ENCODE assay signal across 22 cellular contexts in the genomic region with DNA sequence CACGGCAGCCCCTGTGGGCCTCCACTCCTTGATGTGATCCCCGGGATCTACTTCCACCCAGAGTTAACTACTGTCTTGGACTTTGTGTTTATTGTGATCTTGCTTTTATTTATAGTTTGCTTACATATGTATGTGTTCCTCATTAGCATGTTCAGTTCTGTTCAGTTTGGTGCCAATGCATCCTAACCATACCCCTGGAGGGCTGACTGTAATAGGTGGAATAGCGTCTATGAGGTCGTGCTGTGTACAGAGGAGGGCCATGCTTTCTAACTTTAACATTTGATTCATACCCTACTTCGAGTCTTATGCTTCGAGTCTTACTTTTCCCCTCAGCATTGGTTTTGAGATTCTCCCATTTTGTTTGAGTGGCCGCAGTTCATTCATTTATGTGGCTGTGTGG.
DNase-seq lines count a peak whose midpoint lies in the region; ATAC-seq and TF ChIP-seq lines count a peak whose summit lies in the region.
"Had no signal": no experiment of that assay in that cellular context is flagged by ENCODE, and none has a peak within 500 bp of the region (broad histone marks: within the 10 kb centered on the region; RNA-seq: fewer than 3 reads in every experiment).

No MANE protein-coding gene starts in this region.

- no peaks in the 10 kb centered on the region for H3K4me1 ChIP-seq in colonic mucosa
- H3K4me1 ChIP-seq: BE2C, BLaER1 had no signal

- DNase-seq in colonic mucosa (peak; percentile 1), islet precursor cell (peak; percentile 4), KBM-7 (no peak), activated gamma-delta T cell (lab: John Stamatoyannopoulos, UW) (no peak)
- DNase-seq: 8988T; ACHN; BE2C; C1 segment of cervical spinal cord; CD4-positive, alpha-beta memory T cell; CD4-positive, CD25-positive, alpha-beta regulatory T cell; CD8-positive, alpha-beta memory T cell; COR-L47; DMS 273 treated with DMSO at 0.1 percent for 48 hours; DMS153; DMS53; DMS79; DND-41; EL; GDM1 had no signal

- H3K27me3 ChIP-seq in colonic mucosa = no peaks in the 10 kb centered on the region
- H3K27me3 ChIP-seq: BE2C, BLaER1 had no signal

- no peak overlapping the region for H3K9ac ChIP-seq in colonic mucosa (ENCODE audit: low read depth in 2 of 2, low read length in 2 of 2)
- H3K9ac ChIP-seq: BLaER1 had no signal

- no peaks in the 10 kb centered on the region for H3K9me3 ChIP-seq in colonic mucosa
- H3K9me3 ChIP-seq: BE2C, BLaER1 had no signal

- no peak for TF ChIP-seq CTCF in colonic mucosa (IDR thresholded peaks at IDR 0.05)

- no peak overlapping the region for H3K27ac ChIP-seq in colonic mucosa
- H3K27ac ChIP-seq: BLaER1 had no signal

- in situ Hi-C loops in KBM-7 (cut with MboI; ENCODE audit: low pct_unique_long_range_greater_than_20kb, low sequenced_read_pairs) = no loop called here

- no peaks in the 10 kb centered on the region for H3K36me3 ChIP-seq in colonic mucosa
- H3K36me3 ChIP-seq: BE2C, BLaER1 had no signal

- intact Hi-C loops in colonic mucosa (cut with DNase I) = no loop called here

- no peak overlapping the region for H3K4me3 ChIP-seq in colonic mucosa
- H3K4me3 ChIP-seq: BLaER1, GM12878 had no signal

- no peak for ATAC-seq in HG02970 (IDR thresholded peaks at IDR 0.05; ENCODE audit: low FRiP score, unreplicated experiment)
- ATAC-seq: GM12878 had no signal

Comparison
In these comparisons a context has a peak if more than half of its experiments do, and no peak if none do; other contexts are left out.
1. DNase-seq: peak in colonic mucosa (single experiment) and islet precursor cell (single experiment); none in KBM-7 (single experiment) and activated gamma-delta T cell (single experiment).